8 cellular contexts compared by ENCODE assay signal in genomic region chr2:176189666-176190641, GRCh38. TPM values are rescaled to one million over a fixed set of nuclear protein-coding genes. Genes with fewer than 3 reads are reported as not detected.
DNase-seq lines count a peak whose midpoint lies in the region; ATAC-seq and TF ChIP-seq lines count a peak whose summit lies in the region.

No MANE protein-coding gene starts in this region.

- H3K4me3 ChIP-seq in esophagus (ENCODE audit: low read depth in 1 of 2, low read length in 2 of 2) (peak overlapping the region; percentile 58 to 60), osteoblast (ENCODE audit: insufficient read depth, low read length) (peak overlapping the region; percentile 75)

- no peak overlapping the region for H3K27ac ChIP-seq in esophagus (ENCODE audit: low read depth in 2 of 2, low read length in 1 of 2)
- H3K27ac ChIP-seq in osteoblast (ENCODE audit: low read depth, low read length) = no peak overlapping the region
- no peak overlapping the region for H3K27ac ChIP-seq in RWPE1

- no peaks in the 10 kb centered on the region for H3K79me2 ChIP-seq in osteoblast (ENCODE audit: insufficient read depth, low read length)

- H2AFZ ChIP-seq in osteoblast (ENCODE audit: low read length) = no peak overlapping the region

- CTCF ChIA-PET in RWPE1 (lab: Yijun Ruan, JAX) = interaction anchor here (0.6 to 1.1 kb wide), 3 partner anchors 55 to 117 kb away, joined by 3 to 5 read pairs (median 4); no protein-coding TSS in a partner anchor

- no peaks in the 10 kb centered on the region for H4K20me1 ChIP-seq in osteoblast (ENCODE audit: insufficient read depth, low read length)

- TF ChIP-seq CTCF in osteoblast (IDR thresholded peaks at IDR 0.05; ENCODE audit: extremely low read depth, low read depth, low read length) (no peak), RWPE1 (conservative IDR thresholded peaks at IDR 0.05; ENCODE audit: low read depth) (no peak)

- H3K4me2 ChIP-seq in osteoblast (ENCODE audit: insufficient read depth, low read length) = peak overlapping the region; percentile 94

- 15 to 16% methylated on average over 29 of the region's 29 CpGs for WGBS in esophagus, 2 donors

- DNase-seq in COLO668 (lab: John Stamatoyannopoulos, UW; ENCODE audit: unreplicated experiment) = peak; percentile 40
- peak; percentile 36 for DNase-seq in NCI-H69 (lab: John Stamatoyannopoulos, UW)
- DNase-seq in osteoblast (ENCODE audit: insufficient read length, low spot score, missing footprints) = peak; percentile 54
- DNase-seq in RWPE1 (ENCODE audit: low spot score) = no peak
- DNase-seq in medulla oblongata (ENCODE audit: extremely low spot score) = no peak
- no peak for DNase-seq in SW480 (ENCODE audit: low spot score)

- no peak for ATAC-seq in GM18505 (IDR thresholded peaks at IDR 0.05; ENCODE audit: unreplicated experiment)

- H3K9me3 ChIP-seq in esophagus (ENCODE audit: control insufficient read depth in 2 of 2, insufficient read depth in 1 of 2, low read depth in 1 of 2, low read length in 1 of 2) = peaks cover 0 to 8% of the 10 kb centered on the region in 2 donors
- no peaks in the 10 kb centered on the region for H3K9me3 ChIP-seq in osteoblast (ENCODE audit: low read depth, low read length)

- peaks cover 3 to 17% of the 10 kb centered on the region in 2 donors for H3K4me1 ChIP-seq in esophagus (ENCODE audit: control insufficient read depth in 2 of 2, insufficient read depth in 2 of 2, low read length in 1 of 2)
- peaks cover 4% of the 10 kb centered on the region for H3K4me1 ChIP-seq in osteoblast (ENCODE audit: insufficient read depth, low read length)

- H3K36me3 ChIP-seq in esophagus (ENCODE audit: control insufficient read depth in 2 of 2, insufficient read depth in 2 of 2, low read length in 1 of 2) (no peaks in the 10 kb centered on the region), osteoblast (ENCODE audit: insufficient read depth, low read length) (no peaks in the 10 kb centered on the region)

- peaks cover 0 to 25% of the 10 kb centered on the region in 2 donors for H3K27me3 ChIP-seq in esophagus (ENCODE audit: control insufficient read depth in 1 of 2, insufficient read depth in 2 of 2, low read length in 2 of 2)
- H3K27me3 ChIP-seq in osteoblast (ENCODE audit: insufficient read depth, low read length) = peaks cover 76% of the 10 kb centered on the region

- no peak for TF ChIP-seq POLR2A in GM18505 (IDR thresholded peaks at IDR 0.05; ENCODE audit: borderline replicate concordance, extremely low read depth, insufficient read depth, insufficient read length)

- POLR2A ChIA-PET in RWPE1 (lab: Yijun Ruan, JAX; ENCODE audit: low non-redundant PET) = no interaction called here

RNA-seq across cellular contexts. Expression of gene HOXD1, which starts 1.5 kb away (rescaled TPM):
- under 1 TPM; 0.21 to 0.43 TPM for polyA plus RNA-seq in esophagus
- total RNA-seq in osteoblast = not detected in 2 replicates

RNA-seq across cellular contexts. Expression of gene HOXD3, which starts 32.8 kb away (rescaled TPM):
- polyA plus RNA-seq in esophagus = under 1 TPM; 0.35 to 0.77 TPM
- 1.1 and 2.1 TPM in 2 replicates for total RNA-seq in osteoblast

RNA-seq across cellular contexts. Expression of gene HOXD4, which starts 38.6 kb away (rescaled TPM):
- polyA plus RNA-seq in esophagus = 1 to 10 TPM in 1 of 2 donors, under 1 TPM in 1; 0.61 to 1.0 TPM
- total RNA-seq in osteoblast = 0.36 and 1.2 TPM in 2 replicates

Comparison
In these comparisons a context has a peak if more than half of its experiments do, and no peak if none do; other contexts are left out.
1. DNase-seq: peak in COLO668 (single experiment), NCI-H69 (single experiment) and osteoblast (single experiment); none in RWPE1 (single experiment), medulla oblongata (single experiment) and SW480 (single experiment).